In genomic region chr5:157342822-157343402, GRCh38 we compare ENCODE assay signal across 9 cellular contexts.
DNase-seq lines count a peak whose midpoint lies in the region; ATAC-seq and TF ChIP-seq lines count a peak whose summit lies in the region.
"Had no signal": no experiment of that assay in that cellular context is flagged by ENCODE, and none has a peak within 500 bp of the region (broad histone marks: within the 10 kb centered on the region; RNA-seq: fewer than 3 reads in every experiment).

No MANE protein-coding gene starts in this region.

- in situ Hi-C loops in gastrocnemius medialis (cut with MboI; ENCODE audit: low sequenced_read_pairs in 4 of 4): no loop called here

- no peaks in the 10 kb centered on the region for H3K27me3 ChIP-seq in CD4-positive, CD25-positive, alpha-beta regulatory T cell (ENCODE audit: control insufficient read depth, insufficient read depth, low read length)
- H3K27me3 ChIP-seq in esophagus muscularis mucosa (no peaks in the 10 kb centered on the region), gastrocnemius medialis (no peaks in the 10 kb centered on the region)

- H3K4me1 ChIP-seq in CD4-positive, CD25-positive, alpha-beta regulatory T cell (ENCODE audit: control insufficient read depth, insufficient read depth, low read length, poor library complexity, severe bottlenecking): peaks cover 15% of the 10 kb centered on the region
- H3K4me1 ChIP-seq in HEK293 (ENCODE audit: control insufficient read depth, insufficient read depth, low read length): no peaks in the 10 kb centered on the region
- H3K4me1 ChIP-seq in esophagus muscularis mucosa: peaks cover 0 to 7% (median 0%) of the 10 kb centered on the region in 4 donors
- H3K4me1 ChIP-seq in gastrocnemius medialis: peaks cover 14 to 21% of the 10 kb centered on the region in 2 donors

- H3K9me3 ChIP-seq in CD4-positive, CD25-positive, alpha-beta regulatory T cell (ENCODE audit: control insufficient read depth in 2 of 2, low read length in 2 of 2): no peaks in the 10 kb centered on the region
- no peaks in the 10 kb centered on the region for H3K9me3 ChIP-seq in HEK293 (ENCODE audit: control insufficient read depth, insufficient read depth, low read depth, low read length)
- H3K9me3 ChIP-seq in esophagus muscularis mucosa: no peaks in the 10 kb centered on the region
- no peaks in the 10 kb centered on the region for H3K9me3 ChIP-seq in gastrocnemius medialis

- no peak for TF ChIP-seq POLR2A in esophagus muscularis mucosa (IDR thresholded peaks at IDR 0.05; ENCODE audit: low read depth)
- no peak for TF ChIP-seq POLR2A in gastrocnemius medialis (IDR thresholded peaks at IDR 0.05)

- peak overlapping the region; percentile 78 for H3K27ac ChIP-seq in CD4-positive, CD25-positive, alpha-beta regulatory T cell (ENCODE audit: insufficient read depth, low read length, poor library complexity, severe bottlenecking)
- no peak overlapping the region for H3K27ac ChIP-seq in HEK293 (ENCODE audit: extremely low read depth, low read depth, low read length)
- H3K27ac ChIP-seq in esophagus muscularis mucosa (replicated peaks in 1 of 4): no peak overlapping the region
- peak overlapping the region in 1 of 4 donors; percentile 64 for H3K27ac ChIP-seq in gastrocnemius medialis

- H3K4me3 Mint-ChIP-seq in CD4-positive, CD25-positive, alpha-beta regulatory T cell: peak overlapping the region in 1 of 4 donors; percentile 36
- no peak overlapping the region for H3K4me3 Mint-ChIP-seq in WTC11

- H3K27ac Mint-ChIP-seq in CD4-positive, CD25-positive, alpha-beta regulatory T cell: peak overlapping the region in 1 of 3 donors; percentile 94
- no peak overlapping the region for H3K27ac Mint-ChIP-seq in WTC11
- H3K27ac Mint-ChIP-seq: IgD-negative memory B cell had no signal

- no peak for ATAC-seq in CD4-positive, CD25-positive, alpha-beta regulatory T cell (ENCODE audit: low read depth in 2 of 2)
- ATAC-seq in WTC11 (peak; percentile 93), gastrocnemius medialis (no peak), GM18909 (IDR thresholded peaks at IDR 0.05; ENCODE audit: poor library complexity, unreplicated experiment) (no peak), GM21528 (IDR thresholded peaks at IDR 0.05; ENCODE audit: low FRiP score, unreplicated experiment) (no peak)

- POLR2A ChIA-PET in HEK293 (lab: Yijun Ruan, JAX) (no interaction called here), WTC11 (lab: Charles Lee) (interaction anchor here (1.0 kb wide), 1 partner anchor 17 kb away, joined by 3 read pairs; no protein-coding TSS in a partner anchor)

- no peaks in the 10 kb centered on the region for H3K9me3 Mint-ChIP-seq in CD4-positive, CD25-positive, alpha-beta regulatory T cell
- H3K9me3 Mint-ChIP-seq in WTC11: no peaks in the 10 kb centered on the region
- H3K9me3 Mint-ChIP-seq: IgD-negative memory B cell had no signal

- TF ChIP-seq EP300 in esophagus muscularis mucosa (IDR thresholded peaks at IDR 0.05): no peak

- WGBS in esophagus muscularis mucosa: 85% methylated on average over 15 of the region's 16 CpGs

- H3K4me1 Mint-ChIP-seq in CD4-positive, CD25-positive, alpha-beta regulatory T cell: peaks cover 16 to 51% (median 28%) of the 10 kb centered on the region in 4 donors
- no peaks in the 10 kb centered on the region for H3K4me1 Mint-ChIP-seq in WTC11

- CTCF ChIA-PET in HEK293 (lab: Yijun Ruan, JAX): interaction anchor here (0.6 to 8.2 kb wide), 27 partner anchors 10 to 1763 kb away, joined by 3 to 63 read pairs (median 4); partner anchors contain the start of gene LSM11
- CTCF ChIA-PET in WTC11 (lab: Charles Lee): interaction anchor here (0.6 to 3.6 kb wide), 24 partner anchors 9 to 401 kb away, joined by 3 to 37 read pairs (median 4); partner anchors contain the start of genes LSM11, NIPAL4 and THG1L

- TF ChIP-seq CTCF in HEK293 (tag by site-specific recombination; IDR thresholded peaks at IDR 0.05): peak; percentile 39; the same call in 1 of the 2 replicates
- peak; percentile 55; the same call in 1 of the 2 replicates for TF ChIP-seq CTCF in WTC11 (IDR thresholded peaks at IDR 0.05)
- TF ChIP-seq CTCF in esophagus muscularis mucosa (IDR thresholded peaks at IDR 0.05): peak; percentile 10 to 50 (median 23)
- TF ChIP-seq CTCF in gastrocnemius medialis (IDR thresholded peaks at IDR 0.05 in 4 of 5, conservative IDR thresholded peaks at IDR 0.05 in 1 of 5): peak in 3 of 5 experiments; percentile 7 to 42 (median 8)

- peaks cover 65% of the 10 kb centered on the region for H3K36me3 Mint-ChIP-seq in CD4-positive, CD25-positive, alpha-beta regulatory T cell
- peaks cover 31% of the 10 kb centered on the region for H3K36me3 Mint-ChIP-seq in WTC11

- peaks cover 90% of the 10 kb centered on the region for H3K36me3 ChIP-seq in CD4-positive, CD25-positive, alpha-beta regulatory T cell (ENCODE audit: control insufficient read depth, insufficient read depth, low read length)
- H3K36me3 ChIP-seq in HEK293 (ENCODE audit: control insufficient read depth in 2 of 2, insufficient read depth in 1 of 2, low read length in 2 of 2) (peaks cover 0 to 87% of the 10 kb centered on the region in 2 experiments; a peak in 2 of 3 replicates), esophagus muscularis mucosa (peaks cover 0 to 24% (median 0%) of the 10 kb centered on the region in 4 donors), gastrocnemius medialis (no peaks in the 10 kb centered on the region)

- peak; percentile 10 to 23 (median 15) for DNase-seq in CD4-positive, CD25-positive, alpha-beta regulatory T cell
- DNase-seq in WTC11 (ENCODE audit: low spot score) (peak; percentile 66), esophagus muscularis mucosa (ENCODE audit: extremely low spot score) (no peak), gastrocnemius medialis (no peak), cortex of kidney (lab: John Stamatoyannopoulos, UW) (no peak)

- H3K27me3 Mint-ChIP-seq in CD4-positive, CD25-positive, alpha-beta regulatory T cell: no peaks in the 10 kb centered on the region
- no peaks in the 10 kb centered on the region for H3K27me3 Mint-ChIP-seq in WTC11 (ENCODE audit: low read depth)
- H3K27me3 Mint-ChIP-seq: IgD-negative memory B cell had no signal

- H3K4me3 ChIP-seq in CD4-positive, CD25-positive, alpha-beta regulatory T cell (ENCODE audit: low read depth, low read length): no peak overlapping the region
- no peak overlapping the region for H3K4me3 ChIP-seq in HEK293 (ENCODE audit: low read depth, low read length)
- no peak overlapping the region for H3K4me3 ChIP-seq in esophagus muscularis mucosa
- H3K4me3 ChIP-seq in gastrocnemius medialis: no peak overlapping the region

- intact Hi-C loops in esophagus muscularis mucosa (cut with DNase I) (no loop called here), gastrocnemius medialis (cut with DNase I; ENCODE audit: low total_unique reads) (no loop called here)

TF ChIP-seq in HEK293, 187 proteins besides CTCF, POLR2A, EP300 and RAD21:
- TF ChIP-seq, protein P1, sequence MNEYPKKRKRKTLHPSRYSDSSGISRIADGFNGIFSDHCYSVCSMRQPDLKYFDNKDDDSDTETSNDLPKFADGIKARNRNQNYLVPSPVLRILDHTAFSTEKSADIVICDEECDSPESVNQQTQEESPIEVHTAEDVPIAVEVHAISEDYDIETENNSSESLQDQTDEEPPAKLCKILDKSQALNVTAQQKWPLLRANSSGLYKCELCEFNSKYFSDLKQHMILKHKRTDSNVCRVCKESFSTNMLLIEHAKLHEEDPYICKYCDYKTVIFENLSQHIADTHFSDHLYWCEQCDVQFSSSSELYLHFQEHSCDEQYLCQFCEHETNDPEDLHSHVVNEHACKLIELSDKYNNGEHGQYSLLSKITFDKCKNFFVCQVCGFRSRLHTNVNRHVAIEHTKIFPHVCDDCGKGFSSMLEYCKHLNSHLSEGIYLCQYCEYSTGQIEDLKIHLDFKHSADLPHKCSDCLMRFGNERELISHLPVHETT (tag by site-specific recombination; IDR thresholded peaks at IDR 0.05): no peak
TF ChIP-seq in HEK293: peak in this region for 0.

TF ChIP-seq in WTC11, 78 proteins besides CTCF, POLR2A, EP300 and RAD21:
- TF ChIP-seq ZBTB43 (CRISPR knock-in tag; IDR thresholded peaks at IDR 0.05) (no peak), HMGXB4 (CRISPR knock-in tag; IDR thresholded peaks at IDR 0.05) (0 out of 2 replicates have a peak, but pooled peaks have one; percentile 31), ZNF121 (CRISPR knock-in tag; IDR thresholded peaks at IDR 0.05) (0 out of 2 replicates have a peak, but pooled peaks have one; percentile 53), FOXP1 (CRISPR knock-in tag; IDR thresholded peaks at IDR 0.05; ENCODE audit: borderline replicate concordance) (peak; percentile 33; the same call in 1 of the 2 replicates)

Comparison
In these comparisons a context has a peak if more than half of its experiments do, and no peak if none do; other contexts are left out.
1. DNase-seq: peak in CD4-positive, CD25-positive, alpha-beta regulatory T cell (3 of 3) and WTC11 (single experiment); none in esophagus muscularis mucosa (single experiment), gastrocnemius medialis (0 of 2) and cortex of kidney (single experiment).
2. Peak in every context shown above with its lines, with median percentiles within 50 percentile points of each other: CTCF ChIP-seq.